In genomic region chr3:42270561-42270960, GRCh38 we compare ENCODE assay signal across 18 cellular contexts. TPM values are rescaled to one million over a fixed set of nuclear protein-coding genes. Genes with fewer than 3 reads are reported as not detected.
DNase-seq lines count a peak whose midpoint lies in the region; ATAC-seq and TF ChIP-seq lines count a peak whose summit lies in the region.
"Had no signal": no experiment of that assay in that cellular context is flagged by ENCODE, and none has a peak within 500 bp of the region (broad histone marks: within the 10 kb centered on the region; RNA-seq: fewer than 3 reads in every experiment).

No MANE protein-coding gene starts in this region.

- H3K27ac ChIP-seq in left lung (no peak overlapping the region), heart left ventricle (no peak overlapping the region)
- H3K27ac ChIP-seq: HL-60, Peyer's patch had no signal

- no peak for TF ChIP-seq POLR2A in heart left ventricle (IDR thresholded peaks at IDR 0.05)

- H3K27me3 ChIP-seq in left lung (peaks cover 3 to 56% of the 10 kb centered on the region in 2 donors), heart left ventricle (peaks cover 6 to 52% (median 15%) of the 10 kb centered on the region in 9 donors)
- H3K27me3 ChIP-seq: Peyer's patch had no signal

- TF ChIP-seq CTCF in left lung (IDR thresholded peaks at IDR 0.05) (no peak), heart left ventricle (IDR thresholded peaks at IDR 0.05) (no peak)

- no peaks in the 10 kb centered on the region for H3K36me3 ChIP-seq in left lung
- H3K36me3 ChIP-seq in heart left ventricle, result no peaks in the 10 kb centered on the region
- H3K36me3 ChIP-seq: Peyer's patch had no signal

- intact Hi-C loops in left lung (cut with DNase I), result no loop called here
- intact Hi-C loops in heart left ventricle (cut with DNase I), result no loop called here

- DNase-seq in NCI-H146 (lab: John Stamatoyannopoulos, UW) (peak; percentile 2), NCI-H146 treated with DMSO at 0.1 percent for 48 hours (lab: John Stamatoyannopoulos, UW; ENCODE audit: unreplicated experiment) (no peak), NCI-H2107 treated with DMSO at 0.1 percent for 48 hours (lab: John Stamatoyannopoulos, UW; ENCODE audit: unreplicated experiment) (peak; percentile 84), NCI-H82 (lab: John Stamatoyannopoulos, UW) (peak; percentile 70), nucleus accumbens (lab: John Stamatoyannopoulos, UW) (no peak), DMS 273 (lab: John Stamatoyannopoulos, UW; ENCODE audit: unreplicated experiment) (no peak), left lung (no peak), heart left ventricle (no peak)
- DNase-seq: C1 segment of cervical spinal cord, GDM1, NCI-H526 treated with DMSO at 0.1 percent for 48 hours, Peyer's patch, Right ventricle myocardium superior, SK-N-SH had no signal

- ATAC-seq in left lung (no peak), heart left ventricle (no peak)
- ATAC-seq: K562 had no signal

- 44 to 58% (median 51%) methylated on average over 1 of the region's 1 CpG for WGBS in heart left ventricle, 4 donors

- no peaks in the 10 kb centered on the region for H3K4me1 ChIP-seq in left lung
- no peaks in the 10 kb centered on the region for H3K4me1 ChIP-seq in heart left ventricle
- H3K4me1 ChIP-seq: Peyer's patch had no signal

- H3K4me3 ChIP-seq in left lung (no peak overlapping the region), heart left ventricle (no peak overlapping the region)
- H3K4me3 ChIP-seq: K562, Peyer's patch had no signal

- H3K9me3 ChIP-seq in left lung, result no peaks in the 10 kb centered on the region
- no peaks in the 10 kb centered on the region for H3K9me3 ChIP-seq in heart left ventricle
- H3K9me3 ChIP-seq: Peyer's patch, SK-N-SH had no signal

RNA-seq across cellular contexts. Expression of gene CCK, which starts 4.6 kb away (rescaled TPM):
- total RNA-seq in left lung, result under 1 TPM in 1 of 2 donors, not detected in 1; 0.76 TPM
- total RNA-seq in heart left ventricle, result not detected
- polyA plus RNA-seq in heart left ventricle, result not detected
- total RNA-seq: A172; K562; Right ventricle myocardium superior; T-helper 1 cell treated with Interleukin-12 subunit alpha and Interleukin-12 subunit beta and Interleukin-4 antibody, amounts not matched to agents 30 ng/mL and 1 ng/mL, for 36 hours had no signal
- polyA plus RNA-seq: K562, SK-N-SH had no signal

Comparison
In these comparisons a context has a peak if more than half of its experiments do, and no peak if none do; other contexts are left out.
1. DNase-seq: peak in NCI-H146 (single experiment), NCI-H2107 treated with DMSO at 0.1 percent for 48 hours (single experiment) and NCI-H82 (single experiment); none in NCI-H146 treated with DMSO at 0.1 percent for 48 hours (single experiment), nucleus accumbens (0 of 56), DMS 273 (single experiment), left lung (0 of 2) and heart left ventricle (0 of 5).